ENCODE assay signal across 29 cellular contexts in the genomic region with DNA sequence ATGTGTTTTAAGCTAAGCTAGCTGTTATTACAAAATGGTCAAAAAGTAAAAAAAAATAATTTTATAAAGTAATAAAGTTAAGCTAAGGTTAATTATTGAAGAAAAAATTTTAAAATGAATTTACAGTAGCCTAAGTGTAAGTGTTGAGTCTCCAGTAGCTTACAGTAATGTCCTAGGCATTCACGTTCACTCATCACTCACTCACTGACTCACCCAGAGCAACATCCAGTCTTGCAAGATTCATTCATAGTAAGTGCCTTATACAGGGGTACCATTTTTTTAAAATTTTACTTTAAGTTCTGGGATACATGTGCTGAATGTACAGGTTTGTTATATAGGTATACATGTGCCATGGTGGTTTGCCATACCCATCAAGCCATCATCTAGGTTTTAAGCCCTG. TPM values are rescaled to one million over a fixed set of nuclear protein-coding genes. Genes with fewer than 3 reads are reported as not detected.
"Had no signal": no experiment of that assay in that cellular context is flagged by ENCODE, and none has a peak within 500 bp of the region (broad histone marks: within the 10 kb centered on the region; RNA-seq: fewer than 3 reads in every experiment).

No MANE protein-coding gene starts in this region.

- H3K9me3 ChIP-seq: body of pancreas, gastrocnemius medialis, lower lobe of right lung, right lobe of liver, tibial artery had no signal

- DNase-seq: activated CD4-positive, alpha-beta T cell treated with anti-CD3 and anti-CD28 coated beads, Interleukin-2, amount 10 ng/mL, durations not matched to agents 24 days and 14 days; activated CD8-positive, alpha-beta memory T cell treated with anti-CD3 and anti-CD28 coated beads, Interleukin-2, amount 10 ng/mL, durations not matched to agents 7 days and 5 days; activated CD8-positive, alpha-beta T cell treated with anti-CD3 and anti-CD28 coated beads for 36 hours; activated gamma-delta T cell; activated T-cell treated with anti-CD3 and anti-CD28 coated beads for 4 hours; anterior cingulate cortex; body of pancreas; caudate nucleus; dermis blood vessel endothelial cell; effector CD8-positive, alpha-beta T cell; gastrocnemius medialis; heart left ventricle; lower lobe of right lung; naive B cell; occipital lobe; right lobe of liver; stimulated activated CD4-positive, alpha-beta T cell treated with anti-CD3 and anti-CD28 coated beads, Interleukin-1b, Interleukin-23, amount 100 ng/mL, for 48 hours; substantia nigra; tibial artery had no signal

- H3K4me1 ChIP-seq: body of pancreas, gastrocnemius medialis, heart left ventricle, lower lobe of right lung, right lobe of liver, tibial artery had no signal

- ATAC-seq: activated CD4-positive, CD25-positive, alpha-beta regulatory T cell treated with anti-CD3 and anti-CD28 coated beads, Interleukin-2, amount 50 U/mL, for 24 hours; activated CD8-positive, alpha-beta memory T cell treated with anti-CD3 and anti-CD28 coated beads, Interleukin-2, amount 10 ng/mL, durations not matched to agents 7 days and 5 days; activated CD8-positive, alpha-beta T cell treated with anti-CD3 and anti-CD28 coated beads for 36 hours; body of pancreas; esophagus mucosa; gastrocnemius medialis; heart left ventricle; left lobe of liver; lower lobe of right lung; right lobe of liver had no signal

- H3K4me3 ChIP-seq: body of pancreas, gastrocnemius medialis, heart left ventricle, lower lobe of right lung, right lobe of liver, skin epidermis, tibial artery had no signal

- H3K27me3 ChIP-seq: body of pancreas, gastrocnemius medialis, heart left ventricle, right lobe of liver, tibial artery had no signal

- H3K36me3 ChIP-seq: gastrocnemius medialis, heart left ventricle, lower lobe of right lung, right lobe of liver, tibial artery had no signal

- H3K27ac ChIP-seq: body of pancreas, gastrocnemius medialis, heart left ventricle, lower lobe of right lung, right lobe of liver, skin epidermis, tibial artery, VCaP had no signal

RNA-seq across cellular contexts. Expression of gene OOSP4B, which starts 11.6 kb away (rescaled TPM):
- total RNA-seq: activated CD4-positive, alpha-beta T cell treated with anti-CD3 and anti-CD28 coated beads, Interleukin-2, amount 10 ng/mL, durations not matched to agents 24 days and 14 days; activated CD8-positive, alpha-beta memory T cell treated with anti-CD3 and anti-CD28 coated beads, Interleukin-2, amount 10 ng/mL, durations not matched to agents 7 days and 5 days; activated CD8-positive, alpha-beta T cell treated with anti-CD3 and anti-CD28 coated beads for 36 hours; activated T-helper 1 cell treated with anti-CD3 and anti-CD28 coated beads, Interleukin-12 subunit alpha, Interleukin-12 subunit beta, Interleukin-2, Interleukin-4 antibody, amounts not matched to agents 30 ng/mL and 10 ng/mL and 1 ng/mL, durations not matched to agents 14 hours and 24 hours and 36 hours; body of pancreas; dermis blood vessel endothelial cell; esophagus mucosa; gastrocnemius medialis; heart left ventricle; left lobe of liver; lower lobe of right lung; mesenteric fat pad; mucosa of gallbladder; neural crest cell; occipital lobe; right lobe of liver; T-helper 2 cell treated with Interferon-gamma antibody and Interleukin-4, amounts not matched to agents 100 ng/mL and 5 ng/mL, for 36 hours had no signal

RNA-seq across cellular contexts. Expression of gene OOSP2, which starts 34.8 kb away (rescaled TPM):
- total RNA-seq: activated CD4-positive, alpha-beta T cell treated with anti-CD3 and anti-CD28 coated beads, Interleukin-2, amount 10 ng/mL, durations not matched to agents 24 days and 14 days; activated CD8-positive, alpha-beta memory T cell treated with anti-CD3 and anti-CD28 coated beads, Interleukin-2, amount 10 ng/mL, durations not matched to agents 7 days and 5 days; activated CD8-positive, alpha-beta T cell treated with anti-CD3 and anti-CD28 coated beads for 36 hours; activated T-helper 1 cell treated with anti-CD3 and anti-CD28 coated beads, Interleukin-12 subunit alpha, Interleukin-12 subunit beta, Interleukin-2, Interleukin-4 antibody, amounts not matched to agents 30 ng/mL and 10 ng/mL and 1 ng/mL, durations not matched to agents 14 hours and 24 hours and 36 hours; body of pancreas; dermis blood vessel endothelial cell; esophagus mucosa; gastrocnemius medialis; heart left ventricle; left lobe of liver; lower lobe of right lung; mesenteric fat pad; mucosa of gallbladder; neural crest cell; occipital lobe; right lobe of liver; T-helper 2 cell treated with Interferon-gamma antibody and Interleukin-4, amounts not matched to agents 100 ng/mL and 5 ng/mL, for 36 hours had no signal

RNA-seq across cellular contexts. Expression of gene OOSP4A, which starts 41.5 kb away (rescaled TPM):
- total RNA-seq: activated CD4-positive, alpha-beta T cell treated with anti-CD3 and anti-CD28 coated beads, Interleukin-2, amount 10 ng/mL, durations not matched to agents 24 days and 14 days; activated CD8-positive, alpha-beta memory T cell treated with anti-CD3 and anti-CD28 coated beads, Interleukin-2, amount 10 ng/mL, durations not matched to agents 7 days and 5 days; activated CD8-positive, alpha-beta T cell treated with anti-CD3 and anti-CD28 coated beads for 36 hours; activated T-helper 1 cell treated with anti-CD3 and anti-CD28 coated beads, Interleukin-12 subunit alpha, Interleukin-12 subunit beta, Interleukin-2, Interleukin-4 antibody, amounts not matched to agents 30 ng/mL and 10 ng/mL and 1 ng/mL, durations not matched to agents 14 hours and 24 hours and 36 hours; body of pancreas; dermis blood vessel endothelial cell; esophagus mucosa; gastrocnemius medialis; heart left ventricle; left lobe of liver; lower lobe of right lung; mesenteric fat pad; mucosa of gallbladder; neural crest cell; occipital lobe; right lobe of liver; T-helper 2 cell treated with Interferon-gamma antibody and Interleukin-4, amounts not matched to agents 100 ng/mL and 5 ng/mL, for 36 hours had no signal

RNA-seq across cellular contexts. Expression of gene MS4A3, which starts 51.1 kb away (rescaled TPM):
- total RNA-seq: activated CD4-positive, alpha-beta T cell treated with anti-CD3 and anti-CD28 coated beads, Interleukin-2, amount 10 ng/mL, durations not matched to agents 24 days and 14 days; activated CD8-positive, alpha-beta memory T cell treated with anti-CD3 and anti-CD28 coated beads, Interleukin-2, amount 10 ng/mL, durations not matched to agents 7 days and 5 days; activated CD8-positive, alpha-beta T cell treated with anti-CD3 and anti-CD28 coated beads for 36 hours; activated T-helper 1 cell treated with anti-CD3 and anti-CD28 coated beads, Interleukin-12 subunit alpha, Interleukin-12 subunit beta, Interleukin-2, Interleukin-4 antibody, amounts not matched to agents 30 ng/mL and 10 ng/mL and 1 ng/mL, durations not matched to agents 14 hours and 24 hours and 36 hours; body of pancreas; dermis blood vessel endothelial cell; esophagus mucosa; gastrocnemius medialis; lower lobe of right lung; mesenteric fat pad; neural crest cell; T-helper 2 cell treated with Interferon-gamma antibody and Interleukin-4, amounts not matched to agents 100 ng/mL and 5 ng/mL, for 36 hours had no signal
